1 cellular context compared by ENCODE assay signal in the genomic region with DNA sequence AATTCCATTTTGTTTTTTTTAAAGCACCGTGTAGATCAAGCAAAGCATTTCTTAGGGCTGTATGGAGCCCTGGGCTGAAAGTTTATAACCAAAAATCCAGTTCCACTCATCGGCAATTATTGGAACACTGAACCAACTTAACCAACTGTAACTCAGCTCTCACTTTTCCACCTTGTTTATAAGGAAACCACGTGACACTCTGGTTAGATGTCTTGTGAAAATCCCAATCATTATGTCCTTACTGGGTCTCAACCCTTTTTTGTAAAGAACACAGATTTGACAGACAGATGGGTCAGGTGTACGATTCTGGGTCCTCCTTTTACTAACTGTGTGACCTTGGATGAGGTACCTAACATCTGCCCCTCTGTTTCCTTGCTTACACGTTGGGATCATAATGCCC.
TF ChIP-seq lines count a peak whose summit lies in the region.

No MANE protein-coding gene starts in this region.

TF ChIP-seq in K562, 482 proteins besides CTCF, POLR2A, EP300 and RAD21:
- no peak for TF ChIP-seq POLR3A (IDR thresholded peaks at IDR 0.05; ENCODE audit: borderline replicate concordance, extremely low read depth, insufficient read depth, insufficient read length)
- TF ChIP-seq CBX8 (IDR thresholded peaks at IDR 0.05; ENCODE audit: borderline replicate concordance, extremely low read depth, low read depth, low read length, poor library complexity, severe bottlenecking): no peak
- no peak for TF ChIP-seq PYGO2 (tag; IDR thresholded peaks at IDR 0.05)
- TF ChIP-seq MAFF (IDR thresholded peaks at IDR 0.05; ENCODE audit: low read length): no peak
- no peak for TF ChIP-seq ZNF143 (CRISPR knock-in tag; IDR thresholded peaks at IDR 0.05)
- no peak for TF ChIP-seq LEF1 (IDR thresholded peaks at IDR 0.05)
- TF ChIP-seq NCOR1 (IDR thresholded peaks at IDR 0.05): no peak
- peak; percentile 40; the same call in 1 of the 2 replicates for TF ChIP-seq RAD51 (IDR thresholded peaks at IDR 0.05; ENCODE audit: borderline replicate concordance, low read depth)
- no peak for TF ChIP-seq ZNF717 (CRISPR knock-in tag; IDR thresholded peaks at IDR 0.05)
- TF ChIP-seq TFE3 (CRISPR knock-in tag; IDR thresholded peaks at IDR 0.05): peak; percentile 79
- no peak for TF ChIP-seq ILF3 (IDR thresholded peaks at IDR 0.05; ENCODE audit: borderline replicate concordance)
- no peak for TF ChIP-seq SIN3A (IDR thresholded peaks at IDR 0.05; ENCODE audit: borderline replicate concordance in 2 of 2, control insufficient read depth in 1 of 2, low read depth in 2 of 2, low read length in 2 of 2)
- TF ChIP-seq, protein P1, sequence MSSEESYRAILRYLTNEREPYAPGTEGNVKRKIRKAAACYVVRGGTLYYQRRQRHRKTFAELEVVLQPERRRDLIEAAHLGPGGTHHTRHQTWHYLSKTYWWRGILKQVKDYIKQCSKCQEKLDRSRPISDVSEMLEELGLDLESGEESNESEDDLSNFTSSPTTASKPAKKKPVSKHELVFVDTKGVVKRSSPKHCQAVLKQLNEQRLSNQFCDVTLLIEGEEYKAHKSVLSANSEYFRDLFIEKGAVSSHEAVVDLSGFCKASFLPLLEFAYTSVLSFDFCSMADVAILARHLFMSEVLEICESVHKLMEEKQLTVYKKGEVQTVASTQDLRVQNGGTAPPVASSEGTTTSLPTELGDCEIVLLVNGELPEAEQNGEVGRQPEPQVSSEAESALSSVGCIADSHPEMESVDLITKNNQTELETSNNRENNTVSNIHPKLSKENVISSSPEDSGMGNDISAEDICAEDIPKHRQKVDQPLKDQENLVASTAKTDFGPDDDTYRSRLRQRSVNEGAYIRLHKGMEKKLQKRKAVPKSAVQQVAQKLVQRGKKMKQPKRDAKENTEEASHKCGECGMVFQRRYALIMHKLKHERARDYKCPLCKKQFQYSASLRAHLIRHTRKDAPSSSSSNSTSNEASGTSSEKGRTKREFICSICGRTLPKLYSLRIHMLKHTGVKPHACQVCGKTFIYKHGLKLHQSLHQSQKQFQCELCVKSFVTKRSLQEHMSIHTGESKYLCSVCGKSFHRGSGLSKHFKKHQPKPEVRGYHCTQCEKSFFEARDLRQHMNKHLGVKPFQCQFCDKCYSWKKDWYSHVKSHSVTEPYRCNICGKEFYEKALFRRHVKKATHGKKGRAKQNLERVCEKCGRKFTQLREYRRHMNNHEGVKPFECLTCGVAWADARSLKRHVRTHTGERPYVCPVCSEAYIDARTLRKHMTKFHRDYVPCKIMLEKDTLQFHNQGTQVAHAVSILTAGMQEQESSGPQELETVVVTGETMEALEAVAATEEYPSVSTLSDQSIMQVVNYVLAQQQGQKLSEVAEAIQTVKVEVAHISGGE (CRISPR knock-in tag; IDR thresholded peaks at IDR 0.05): no peak
- no peak for TF ChIP-seq ESRRA (IDR thresholded peaks at IDR 0.05; ENCODE audit: borderline replicate concordance, low read depth)
- no peak for TF ChIP-seq MAFG (tag; conservative IDR thresholded peaks at IDR 0.05)
